Comparison of ENCODE assay signal across 11 cellular contexts in the genomic region with DNA sequence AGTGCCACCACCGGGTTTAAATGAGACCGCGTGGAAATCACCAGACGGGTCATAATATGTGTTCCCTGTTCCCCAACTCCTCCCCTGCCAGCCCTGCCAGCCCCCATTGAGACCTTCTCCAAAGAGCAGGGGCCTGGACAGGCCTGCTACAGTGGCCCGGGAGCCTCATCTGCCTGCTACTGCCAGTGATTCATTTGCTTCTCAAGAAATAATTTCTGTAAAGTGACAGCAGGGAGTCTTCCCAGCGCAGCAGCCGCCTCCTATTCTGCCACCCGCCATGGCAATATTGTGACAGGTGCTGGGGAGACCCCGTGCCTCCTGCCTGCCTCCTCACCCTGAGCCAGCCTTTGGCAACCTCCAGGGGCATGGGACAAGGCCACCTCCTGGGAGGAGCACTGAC. TPM values are rescaled to one million over a fixed set of nuclear protein-coding genes. Genes with fewer than 3 reads are reported as not detected.
DNase-seq lines count a peak whose midpoint lies in the region; ATAC-seq and TF ChIP-seq lines count a peak whose summit lies in the region.
"Had no signal": no experiment of that assay in that cellular context is flagged by ENCODE, and none has a peak within 500 bp of the region (broad histone marks: within the 10 kb centered on the region; RNA-seq: fewer than 3 reads in every experiment).

No MANE protein-coding gene starts in this region.

- H3K4me3 ChIP-seq in CD8-positive, alpha-beta T cell (ENCODE audit: low read depth, low read length) = peak overlapping the region; percentile 23
- no peak overlapping the region for H3K4me3 ChIP-seq in sigmoid colon

- H3K27ac ChIP-seq in CD8-positive, alpha-beta T cell (ENCODE audit: low read depth, low read length) = no peak overlapping the region
- H3K27ac ChIP-seq in epithelial cell of prostate (peak overlapping the region; percentile 92), sigmoid colon (peak overlapping the region; percentile 92 to 95 (median 94))

- no peak for TF ChIP-seq EP300 in sigmoid colon (IDR thresholded peaks at IDR 0.05)

- intact Hi-C loops in CD8-positive, alpha-beta T cell (cut with DNase I, micrococcal nuclease) = no loop called here
- intact Hi-C loops in activated B cell treated with CpG ODN at 0.5 μM for 24 hours (cut with micrococcal nuclease) = no loop called here
- intact Hi-C loops in sigmoid colon (cut with DNase I) = no loop called here

- CTCF ChIA-PET in CD8-positive, alpha-beta T cell (lab: Charles Lee) = interaction anchor here (0.6 to 1.7 kb wide), 2 partner anchors 25 to 198 kb away, joined by 3 to 5 read pairs; no protein-coding TSS in a partner anchor
- CTCF ChIA-PET in activated B cell treated with CpG ODN at 0.5 μM for 24 hours (lab: Charles Lee) = interaction anchor here (1.7 kb wide), 1 partner anchor 40 kb away, joined by 5 read pairs; no protein-coding TSS in a partner anchor

- DNase-seq in CD8-positive, alpha-beta T cell = no peak
- DNase-seq in activated B cell treated with CpG ODN at 0.5 μM for 24 hours (no peak), epithelial cell of prostate (ENCODE audit: low read depth, low spot score) (no peak), sigmoid colon (no peak), hippocampal formation (lab: John Stamatoyannopoulos, UW) (no peak), NCI-H2107 (lab: John Stamatoyannopoulos, UW) (no peak)
- DNase-seq: cortex of kidney, DMS53 had no signal

- no peaks in the 10 kb centered on the region for H3K27me3 ChIP-seq in CD8-positive, alpha-beta T cell (ENCODE audit: insufficient read depth, low read length)
- no peaks in the 10 kb centered on the region for H3K27me3 ChIP-seq in sigmoid colon

- peaks cover 5% of the 10 kb centered on the region for H3K36me3 Mint-ChIP-seq in CD8-positive, alpha-beta T cell
- peaks cover 3% of the 10 kb centered on the region for H3K36me3 Mint-ChIP-seq in activated B cell treated with CpG ODN at 0.5 μM for 24 hours (ENCODE audit: low read depth)
- H3K36me3 Mint-ChIP-seq: type B pancreatic cell had no signal

- no peaks in the 10 kb centered on the region for H3K9me3 Mint-ChIP-seq in CD8-positive, alpha-beta T cell
- no peaks in the 10 kb centered on the region for H3K9me3 Mint-ChIP-seq in activated B cell treated with CpG ODN at 0.5 μM for 24 hours
- H3K9me3 Mint-ChIP-seq: type B pancreatic cell had no signal

- POLR2A ChIA-PET in CD8-positive, alpha-beta T cell (lab: Charles Lee) = interaction anchor here (5.5 kb wide), 1 partner anchor 20 kb away, joined by 49 read pairs; no protein-coding TSS in a partner anchor
- POLR2A ChIA-PET in activated B cell treated with CpG ODN at 0.5 μM for 24 hours (lab: Charles Lee) = interaction anchor here (5.1 kb wide), 1 partner anchor 20 kb away, joined by 89 read pairs; no protein-coding TSS in a partner anchor

- peak overlapping the region; percentile 82 for H3K4me3 Mint-ChIP-seq in CD8-positive, alpha-beta T cell
- H3K4me3 Mint-ChIP-seq in activated B cell treated with CpG ODN at 0.5 μM for 24 hours = no peak overlapping the region
- H3K4me3 Mint-ChIP-seq: type B pancreatic cell had no signal

- H3K27ac Mint-ChIP-seq in CD8-positive, alpha-beta T cell = peak overlapping the region; percentile 98
- H3K27ac Mint-ChIP-seq in activated B cell treated with CpG ODN at 0.5 μM for 24 hours = peak overlapping the region; percentile 98

- ATAC-seq in CD8-positive, alpha-beta T cell = no peak
- ATAC-seq in activated B cell treated with CpG ODN at 0.5 μM for 24 hours (ENCODE audit: low read depth) (no peak), HG02870 (IDR thresholded peaks at IDR 0.05; ENCODE audit: unreplicated experiment) (no peak), HG02885 (IDR thresholded peaks at IDR 0.05; ENCODE audit: poor library complexity, unreplicated experiment) (no peak)

- 73 to 87% methylated on average over 9 of the region's 9 CpGs for WGBS in sigmoid colon, 2 donors

- TF ChIP-seq CTCF in CD8-positive, alpha-beta T cell (IDR thresholded peaks at IDR 0.05) = no peak
- TF ChIP-seq CTCF in activated B cell treated with CpG ODN at 0.5 μM for 24 hours (IDR thresholded peaks at IDR 0.05) = no peak
- no peak for TF ChIP-seq CTCF in sigmoid colon (IDR thresholded peaks at IDR 0.05)

- no peaks in the 10 kb centered on the region for H3K9me3 ChIP-seq in CD8-positive, alpha-beta T cell (ENCODE audit: low read length)
- no peaks in the 10 kb centered on the region for H3K9me3 ChIP-seq in sigmoid colon

- TF ChIP-seq POLR2A in sigmoid colon (IDR thresholded peaks at IDR 0.05) = no peak

- peaks cover 87% of the 10 kb centered on the region for H3K4me1 Mint-ChIP-seq in CD8-positive, alpha-beta T cell (ENCODE audit: low read depth)
- peaks cover 84% of the 10 kb centered on the region for H3K4me1 Mint-ChIP-seq in activated B cell treated with CpG ODN at 0.5 μM for 24 hours

- H3K36me3 ChIP-seq in CD8-positive, alpha-beta T cell (ENCODE audit: insufficient read depth, low read length) = no peaks in the 10 kb centered on the region
- no peaks in the 10 kb centered on the region for H3K36me3 ChIP-seq in sigmoid colon

- peaks cover 91% of the 10 kb centered on the region for H3K4me1 ChIP-seq in CD8-positive, alpha-beta T cell (ENCODE audit: insufficient read depth, low read length)
- H3K4me1 ChIP-seq in sigmoid colon = peaks cover 0 to 99% (median 92%) of the 10 kb centered on the region in 4 donors

- no peaks in the 10 kb centered on the region for H3K27me3 Mint-ChIP-seq in CD8-positive, alpha-beta T cell (ENCODE audit: low read depth)
- H3K27me3 Mint-ChIP-seq in activated B cell treated with CpG ODN at 0.5 μM for 24 hours = no peaks in the 10 kb centered on the region

RNA-seq across cellular contexts. Expression of gene IFFO2, which starts 8.9 kb away (rescaled TPM):
- total RNA-seq in CD8-positive, alpha-beta T cell = 100 to 1,000 TPM in 1 of 2 experiments, 10 to 100 TPM in 1; 92.6 to 107 TPM
- total RNA-seq in activated B cell treated with CpG ODN at 0.5 μM for 24 hours (13.0 and 13.6 TPM in 2 replicates), sigmoid colon (10 to 100 TPM in 2 of 4 donors, 1 to 10 TPM in 2; 7.5 to 35.0 (median 13.8) TPM)
- polyA plus RNA-seq in sigmoid colon = 1 to 10 TPM; 1.2 to 8.6 (median 7.2) TPM

RNA-seq across cellular contexts. Expression of gene ALDH4A1, which starts 45.2 kb away (rescaled TPM):
- total RNA-seq in CD8-positive, alpha-beta T cell = 1 to 10 TPM; 1.0 to 1.3 TPM
- total RNA-seq in activated B cell treated with CpG ODN at 0.5 μM for 24 hours = 6.5 and 7.1 TPM in 2 replicates
- total RNA-seq in sigmoid colon = 10 to 100 TPM in 1 of 4 donors, 1 to 10 TPM in 3; 6.7 to 12.8 (median 8.4) TPM
- polyA plus RNA-seq in sigmoid colon = 10 to 100 TPM in 1 of 3 donors, 1 to 10 TPM in 2; 2.4 to 11.0 (median 3.7) TPM
